In genomic region chr7:124202546-124202945, GRCh38 we compare ENCODE assay signal across 22 cellular contexts.
"Had no signal": no experiment of that assay in that cellular context is flagged by ENCODE, and none has a peak within 500 bp of the region (broad histone marks: within the 10 kb centered on the region; RNA-seq: fewer than 3 reads in every experiment).

No MANE protein-coding gene starts in this region.

- H3K4me2 ChIP-seq: SK-N-SH had no signal

- H3K27ac ChIP-seq: HL-60, RWPE1 had no signal

- H3K9ac ChIP-seq: SK-N-SH had no signal

- H3K4me3 ChIP-seq: MG63 had no signal

- FAIRE-seq: HTR-8/SVneo had no signal

- H3K9me3 ChIP-seq: MG63, SK-N-SH had no signal

- ATAC-seq: Panc1, PC-3 had no signal

- DNase-seq: KBM-7, NCI-H1092, NCI-H1105 treated with DMSO at 0.1 percent for 48 hours, NCI-H1417 treated with DMSO at 0.1 percent for 48 hours, NCI-H146, NCI-H1694 treated with DMSO at 0.1 percent for 48 hours, NCI-H1930, NCI-H2081, NCI-H2107, NCI-H2227 treated with DMSO at 0.1 percent for 48 hours, NCI-H524, NCI-H526 treated with DMSO at 0.1 percent for 48 hours, NCI-H774, PC-3, SHP77, SK-N-SH, SW 1271 had no signal

- H3K36me3 ChIP-seq: MG63 had no signal

- H3K9me2 ChIP-seq: SK-N-SH had no signal

- H3K27me3 ChIP-seq: MG63 had no signal
